In the genomic region with DNA sequence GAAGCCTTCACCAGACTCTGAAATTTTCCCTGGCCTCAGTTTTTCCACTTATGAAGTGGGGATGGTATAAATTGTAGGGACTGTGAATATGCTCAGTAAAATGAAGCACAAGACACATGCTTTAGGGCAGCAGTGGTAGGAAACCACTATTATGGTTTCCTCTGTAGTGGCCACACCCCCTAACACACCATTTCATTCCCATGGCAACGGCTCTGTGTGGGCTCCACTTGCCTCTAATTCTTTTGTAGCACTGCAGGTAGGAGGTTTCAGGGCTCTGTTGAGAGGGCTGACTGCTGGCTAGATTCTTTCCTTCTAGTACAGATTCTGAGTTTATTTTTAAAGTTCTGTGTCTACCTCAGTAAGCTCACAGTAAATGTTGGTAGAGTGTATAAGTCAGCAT, we compare ENCODE assay signal across 8 cellular contexts. TPM values are rescaled to one million over a fixed set of nuclear protein-coding genes. Genes with fewer than 3 reads are reported as not detected.
DNase-seq lines count a peak whose midpoint lies in the region; ATAC-seq and TF ChIP-seq lines count a peak whose summit lies in the region.

No MANE protein-coding gene starts in this region.

- DNase-seq in activated CD4-positive, alpha-beta T cell treated with anti-CD3 and anti-CD28 coated beads, Interleukin-2, amount 50 U/mL, for 1 hour = peak; percentile 52
- peak in 1 of 2 donors; percentile 28 for DNase-seq in memory B cell (ENCODE audit: low spot score in 2 of 2)
- DNase-seq in dedifferentiated amniotic fluid mesenchymal stem cell (ENCODE audit: extremely low spot score) = no peak
- no peak for DNase-seq in nephron progenitor cell
- no peak for DNase-seq in lower leg skin (ENCODE audit: low spot score in 2 of 2)
- no peak for DNase-seq in epidermal melanocyte (ENCODE audit: insufficient read length, low spot score)

- intact Hi-C loops in lower leg skin (cut with DNase I; ENCODE audit: low total_unique reads) = no loop called here

- no peaks in the 10 kb centered on the region for H3K36me3 Mint-ChIP-seq in memory B cell
- no peaks in the 10 kb centered on the region for H3K36me3 Mint-ChIP-seq in nephron progenitor cell (ENCODE audit: low read depth)

- H3K9me3 Mint-ChIP-seq in memory B cell = no peaks in the 10 kb centered on the region
- H3K9me3 Mint-ChIP-seq in nephron progenitor cell = peaks cover 59% of the 10 kb centered on the region

- H3K4me3 Mint-ChIP-seq in memory B cell (peak overlapping the region; percentile 21), nephron progenitor cell (no peak overlapping the region)

- H3K27ac Mint-ChIP-seq in memory B cell (peak overlapping the region; percentile 82), nephron progenitor cell (no peak overlapping the region)

- H3K4me1 Mint-ChIP-seq in memory B cell (peaks cover 12% of the 10 kb centered on the region), nephron progenitor cell (peaks cover 34% of the 10 kb centered on the region)

- 46 to 47% methylated on average over 1 of the region's 1 CpG for WGBS in lower leg skin, 2 donors

- ATAC-seq in GM18861 (IDR thresholded peaks at IDR 0.05; ENCODE audit: unreplicated experiment) (peak; percentile 26), HG03432 (IDR thresholded peaks at IDR 0.05; ENCODE audit: unreplicated experiment) (peak; percentile 15), memory B cell (ENCODE audit: low read depth) (peak; percentile 46)

- no peak for TF ChIP-seq CTCF in nephron progenitor cell (IDR thresholded peaks at IDR 0.05)
- no peak for TF ChIP-seq CTCF in lower leg skin (IDR thresholded peaks at IDR 0.05)

- TF ChIP-seq POLR2A in lower leg skin (IDR thresholded peaks at IDR 0.05) = no peak

- no peaks in the 10 kb centered on the region for H3K27me3 Mint-ChIP-seq in memory B cell
- H3K27me3 Mint-ChIP-seq in nephron progenitor cell (ENCODE audit: low read depth, poor library complexity) = peaks cover 7% of the 10 kb centered on the region

- no peak overlapping the region for H3K4me3 ChIP-seq in lower leg skin (ENCODE audit: low read depth, poor library complexity, severe bottlenecking)

RNA-seq across cellular contexts. Expression of gene VMA21, which starts 3.5 kb away (rescaled TPM):
- 10 to 100 TPM; 21.0 to 32.6 (median 29.7) TPM for total RNA-seq in lower leg skin
